ENCODE assay signal across 28 cellular contexts in genomic region chr2:183606718-183607085, GRCh38.
"Had no signal": no experiment of that assay in that cellular context is flagged by ENCODE, and none has a peak within 500 bp of the region (broad histone marks: within the 10 kb centered on the region; RNA-seq: fewer than 3 reads in every experiment).

No MANE protein-coding gene starts in this region.

- DNase-seq: activated B cell treated with CpG ODN at 0.5 μM for 24 hours; activated CD4-positive, alpha-beta T cell treated with anti-CD3 and anti-CD28 coated beads for 48 hours; activated CD4-positive, alpha-beta T cell treated with anti-CD3 and anti-CD28 coated beads, Interleukin-2, amount 50 U/mL, for 1 hour; activated CD4-positive, alpha-beta T cell treated with anti-CD3 and anti-CD28 coated beads, Interleukin-2, amount 50 U/mL, for 48 hours; activated CD8-positive, alpha-beta memory T cell treated with anti-CD3 and anti-CD28 coated beads for 24 hours; activated CD8-positive, alpha-beta T cell treated with anti-CD3 and anti-CD28 coated beads for 36 hours; activated effector memory CD4-positive, alpha-beta T cell treated with Interleukin-2 at 50 U/mL for 16 hours; activated gamma-delta T cell treated with Interleukin-2 at 50 U/mL for 16 hours; activated naive CD4-positive, alpha-beta T cell treated with anti-CD3 and anti-CD28 coated beads, Interleukin-2, amount 50 U/mL, for 16 hours; activated naive CD4-positive, alpha-beta T cell treated with Interleukin-2 at 50 U/mL for 16 hours; activated T-cell treated with anti-CD3 and anti-CD28 coated beads, Interleukin-2, amount 50 U/mL, for 4 hours; amniotic stem cell; anterior cingulate cortex; body of pancreas; dorsolateral prefrontal cortex; effector memory CD8-positive, alpha-beta T cell; erythroblast; foreskin melanocyte; T-helper 1 cell; T-helper 17 cell; T1000; WERI-Rb-1 had no signal

- H3K4me1 ChIP-seq: body of pancreas, esophagus muscularis mucosa, gastroesophageal sphincter had no signal

- H3K36me3 ChIP-seq: esophagus muscularis mucosa, gastroesophageal sphincter, WERI-Rb-1 had no signal

- H3K4me3 ChIP-seq: body of pancreas, coronary artery, dorsolateral prefrontal cortex, esophagus muscularis mucosa, gastroesophageal sphincter had no signal

- H3K9me3 ChIP-seq: body of pancreas, esophagus muscularis mucosa, gastroesophageal sphincter had no signal

- ATAC-seq: activated CD4-positive, CD25-positive, alpha-beta regulatory T cell treated with anti-CD3 and anti-CD28 coated beads, Interleukin-2, amount 50 U/mL, for 24 hours; activated CD8-positive, alpha-beta T cell treated with anti-CD3 and anti-CD28 coated beads for 36 hours; activated T-cell treated with anti-CD3 and anti-CD28 coated beads, Interleukin-2, amount 50 U/mL, for 4 hours; activated T-helper 17 cell treated with anti-CD3 and anti-CD28 coated beads, Interleukin-2, amount 50 U/mL, for 72 hours; body of pancreas; effector memory CD8-positive, alpha-beta T cell; gastroesophageal sphincter; T-helper 17 cell had no signal

- H3K27me3 ChIP-seq: body of pancreas, dorsolateral prefrontal cortex, esophagus muscularis mucosa, gastroesophageal sphincter had no signal

- FAIRE-seq: bronchial epithelial cell had no signal

- H3K27ac ChIP-seq: body of pancreas, coronary artery, dorsolateral prefrontal cortex, esophagus muscularis mucosa, gastroesophageal sphincter, WERI-Rb-1 had no signal
